In the genomic region with DNA sequence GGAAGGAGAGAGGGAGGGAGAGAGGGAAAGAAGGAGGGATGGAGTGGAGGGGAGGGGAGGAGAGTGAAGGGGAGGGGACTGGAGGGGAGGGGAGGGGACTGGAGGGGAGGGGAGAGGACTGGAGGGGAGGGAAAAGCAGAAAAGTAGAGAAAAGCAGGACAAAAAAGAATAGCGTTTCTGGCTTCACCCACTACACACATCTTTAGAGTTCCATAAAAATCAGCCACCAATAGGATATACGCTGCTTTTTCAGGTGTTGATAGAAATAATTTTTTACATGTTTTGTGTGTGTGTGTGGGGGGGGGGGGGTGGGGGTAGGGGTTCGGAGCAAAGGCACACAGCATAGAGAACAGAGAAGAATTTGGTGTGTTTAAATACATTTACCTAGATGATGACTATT, we compare ENCODE assay signal across 1 cellular context.
TF ChIP-seq lines count a peak whose summit lies in the region.

No MANE protein-coding gene starts in this region.

TF ChIP-seq in K562, 482 proteins besides CTCF, POLR2A, EP300 and RAD21 (continued from another document):
- TF ChIP-seq, protein P1, sequence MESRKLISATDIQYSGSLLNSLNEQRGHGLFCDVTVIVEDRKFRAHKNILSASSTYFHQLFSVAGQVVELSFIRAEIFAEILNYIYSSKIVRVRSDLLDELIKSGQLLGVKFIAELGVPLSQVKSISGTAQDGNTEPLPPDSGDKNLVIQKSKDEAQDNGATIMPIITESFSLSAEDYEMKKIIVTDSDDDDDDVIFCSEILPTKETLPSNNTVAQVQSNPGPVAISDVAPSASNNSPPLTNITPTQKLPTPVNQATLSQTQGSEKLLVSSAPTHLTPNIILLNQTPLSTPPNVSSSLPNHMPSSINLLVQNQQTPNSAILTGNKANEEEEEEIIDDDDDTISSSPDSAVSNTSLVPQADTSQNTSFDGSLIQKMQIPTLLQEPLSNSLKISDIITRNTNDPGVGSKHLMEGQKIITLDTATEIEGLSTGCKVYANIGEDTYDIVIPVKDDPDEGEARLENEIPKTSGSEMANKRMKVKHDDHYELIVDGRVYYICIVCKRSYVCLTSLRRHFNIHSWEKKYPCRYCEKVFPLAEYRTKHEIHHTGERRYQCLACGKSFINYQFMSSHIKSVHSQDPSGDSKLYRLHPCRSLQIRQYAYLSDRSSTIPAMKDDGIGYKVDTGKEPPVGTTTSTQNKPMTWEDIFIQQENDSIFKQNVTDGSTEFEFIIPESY (CRISPR knock-in tag; IDR thresholded peaks at IDR 0.05), result no peak
